Comparison of ENCODE assay signal across 27 cellular contexts in genomic region chr16:66468321-66468965, GRCh38. TPM values are rescaled to one million over a fixed set of nuclear protein-coding genes. Genes with fewer than 3 reads are reported as not detected.
"Had no signal": no experiment of that assay in that cellular context is flagged by ENCODE, and none has a peak within 500 bp of the region (broad histone marks: within the 10 kb centered on the region; RNA-seq: fewer than 3 reads in every experiment).

No MANE protein-coding gene starts in this region.

- H3K36me3 Mint-ChIP-seq: stimulated activated naive B cell treated with anti-CD40 and anti-IgM and Interleukin-4, amounts not matched to agents 10 μg/mL and 1 μg/mL and 100 μg/mL, for 72 hours had no signal

- ATAC-seq: foreskin keratinocyte; gastroesophageal sphincter; heart left ventricle; left lobe of liver; naive thymus-derived CD8-positive, alpha-beta T cell; stimulated activated naive B cell treated with anti-CD40 and anti-IgM and Interleukin-4, amounts not matched to agents 10 μg/mL and 1 μg/mL and 100 μg/mL, for 72 hours had no signal

- H3K4me2 ChIP-seq: hepatocyte had no signal

- H2AFZ ChIP-seq: hepatocyte had no signal

- H3K27me3 ChIP-seq: heart left ventricle, hepatocyte, ovary, tibial nerve, upper lobe of left lung, uterus had no signal

- DNase-seq: effector CD8-positive, alpha-beta T cell; foreskin keratinocyte; heart left ventricle; kidney; mesenchymal stem cell; naive thymus-derived CD8-positive, alpha-beta T cell; nephron progenitor cell; occipital lobe; retina; small intestine; stimulated activated CD4-positive, alpha-beta T cell treated with anti-CD3 and anti-CD28 coated beads, Interleukin-15, amount 100 ng/mL, for 24 hours; stimulated activated CD4-positive, alpha-beta T cell treated with anti-CD3 and anti-CD28 coated beads, Interleukin-2, amount 100 ng/mL, for 48 hours; stimulated activated naive B cell treated with anti-CD40 and anti-IgM and Interleukin-4, amounts not matched to agents 10 μg/mL and 1 μg/mL and 100 μg/mL, for 72 hours; upper lobe of left lung; uterus had no signal

- H3K4me3 ChIP-seq: esophagus muscularis mucosa, gastroesophageal sphincter, heart left ventricle, hepatocyte, ovary, thoracic aorta, tibial nerve, upper lobe of left lung, uterus had no signal

- H3K4me3 Mint-ChIP-seq: dendritic cell treated with granulocyte-macrophage colony-stimulating factor and Interleukin-4, amounts not matched to agents 40 ng/mL and 50 ng/mL, for 4 days; naive thymus-derived CD8-positive, alpha-beta T cell; nephron progenitor cell; stimulated activated naive B cell treated with anti-CD40 and anti-IgM and Interleukin-4, amounts not matched to agents 10 μg/mL and 1 μg/mL and 100 μg/mL, for 72 hours; stimulated activated naive CD8-positive, alpha-beta T cell treated with anti-CD3 and anti-CD28 coated beads, Interleukin-15, Interleukin-2, amounts not matched to agents 100 ng/mL and 50 ng/mL, for 24 hours had no signal

- H3K4me1 Mint-ChIP-seq: nephron progenitor cell; stimulated activated naive B cell treated with anti-CD40 and anti-IgM and Interleukin-4, amounts not matched to agents 10 μg/mL and 1 μg/mL and 100 μg/mL, for 72 hours had no signal

- H3K27ac Mint-ChIP-seq: dendritic cell treated with granulocyte-macrophage colony-stimulating factor and Interleukin-4, amounts not matched to agents 40 ng/mL and 50 ng/mL, for 4 days; nephron progenitor cell; stimulated activated naive CD8-positive, alpha-beta T cell treated with anti-CD3 and anti-CD28 coated beads, Interleukin-15, Interleukin-2, amounts not matched to agents 100 ng/mL and 50 ng/mL, for 24 hours had no signal

- H3K79me2 ChIP-seq: hepatocyte had no signal

- H3K9me3 Mint-ChIP-seq: dendritic cell treated with granulocyte-macrophage colony-stimulating factor and Interleukin-4, amounts not matched to agents 40 ng/mL and 50 ng/mL, for 4 days; nephron progenitor cell; stimulated activated naive CD8-positive, alpha-beta T cell treated with anti-CD3 and anti-CD28 coated beads, Interleukin-15, Interleukin-2, amounts not matched to agents 100 ng/mL and 50 ng/mL, for 24 hours had no signal

- H3K27ac ChIP-seq: esophagus muscularis mucosa, foreskin keratinocyte, gastroesophageal sphincter, heart left ventricle, hepatocyte, ovary, thoracic aorta, tibial nerve, upper lobe of left lung, uterus had no signal

- H3K4me1 ChIP-seq: esophagus muscularis mucosa, foreskin keratinocyte, gastroesophageal sphincter, heart left ventricle, tibial nerve, upper lobe of left lung, uterus had no signal

RNA-seq across cellular contexts. Expression of gene BEAN1, which starts 41.3 kb away (rescaled TPM):
- total RNA-seq: endothelial cell of umbilical vein; fibroblast of lung; lung microvascular endothelial cell; naive thymus-derived CD8-positive, alpha-beta T cell had no signal
- polyA plus RNA-seq: endothelial cell of umbilical vein; naive thymus-derived CD8-positive, alpha-beta T cell had no signal
